Comparison of ENCODE assay signal across 20 cellular contexts in genomic region chr4:14888790-14889189, GRCh38.
DNase-seq lines count a peak whose midpoint lies in the region; ATAC-seq, FAIRE-seq and TF ChIP-seq lines count a peak whose summit lies in the region.
"Had no signal": no experiment of that assay in that cellular context is flagged by ENCODE, and none has a peak within 500 bp of the region (broad histone marks: within the 10 kb centered on the region; RNA-seq: fewer than 3 reads in every experiment).

No MANE protein-coding gene starts in this region.

- H3K4me1 ChIP-seq in RWPE2 (ENCODE audit: insufficient read depth, poor library complexity, severe bottlenecking) (peaks cover 2% of the 10 kb centered on the region), lung (ENCODE audit: control insufficient read depth in 2 of 2, insufficient read depth in 2 of 2, low read length in 2 of 2) (no peaks in the 10 kb centered on the region), uterus (no peaks in the 10 kb centered on the region)
- H3K4me1 ChIP-seq: adrenal gland had no signal

- H3K4me3 ChIP-seq in RWPE2 (ENCODE audit: severe bottlenecking), result no peak overlapping the region
- H3K4me3 ChIP-seq in lung, result no peak overlapping the region
- no peak overlapping the region for H3K4me3 ChIP-seq in uterus
- H3K4me3 ChIP-seq: adrenal gland had no signal

- FAIRE-seq in RCC 7860 (lab: Jason Lieb, UNC), result no peak
- FAIRE-seq: frontal cortex, GM12891 had no signal

- 65 to 71% methylated on average over 1 of the region's 1 CpG for WGBS in lung, 2 donors

- DNase-seq in Caki2 (ENCODE audit: low read depth), result peak; percentile 45
- DNase-seq in RWPE2 (ENCODE audit: low spot score), result no peak
- no peak for DNase-seq in lung (ENCODE audit: low spot score)
- no peak for DNase-seq in uterus
- no peak for DNase-seq in SHP77 (lab: John Stamatoyannopoulos, UW)
- no peak for DNase-seq in RCC 7860 (ENCODE audit: low spot score)
- DNase-seq: activated CD8-positive, alpha-beta memory T cell treated with anti-CD3 and anti-CD28 coated beads, Interleukin-2, amount 10 ng/mL, durations not matched to agents 7 days and 5 days; DMS153; effector memory CD8-positive, alpha-beta T cell; IMR-90; left ventricle myocardium superior; MM.1S; NCI-H146; retina had no signal

- in situ Hi-C loops in Caki2 (cut with HindIII; ENCODE audit: low pct_unique_long_range_greater_than_20kb, low sequenced_read_pairs), result no loop called here

- H3K9me3 ChIP-seq in RWPE2 (ENCODE audit: severe bottlenecking) (no peaks in the 10 kb centered on the region), lung (ENCODE audit: control insufficient read depth in 2 of 2, insufficient read depth in 1 of 2, low read length in 1 of 2) (no peaks in the 10 kb centered on the region), uterus (no peaks in the 10 kb centered on the region)
- H3K9me3 ChIP-seq: adrenal gland had no signal

- ATAC-seq in RWPE2 (ENCODE audit: low read depth) (peak; percentile 90), esophagus mucosa (peak; percentile 97), lung (ENCODE audit: insufficient read depth, low FRiP score) (peak; percentile 67), GM18498 (IDR thresholded peaks at IDR 0.05; ENCODE audit: unreplicated experiment) (no peak)
- ATAC-seq: activated CD8-positive, alpha-beta memory T cell treated with anti-CD3 and anti-CD28 coated beads, Interleukin-2, amount 10 ng/mL, durations not matched to agents 7 days and 5 days; effector memory CD8-positive, alpha-beta T cell; left ventricle myocardium superior; Right ventricle myocardium inferior had no signal

- H3K36me3 ChIP-seq in RWPE2 (ENCODE audit: low read depth) (no peaks in the 10 kb centered on the region), lung (ENCODE audit: control insufficient read depth in 2 of 2, insufficient read depth in 2 of 2, low read length in 2 of 2) (no peaks in the 10 kb centered on the region), uterus (no peaks in the 10 kb centered on the region)
- H3K36me3 ChIP-seq: adrenal gland had no signal

- TF ChIP-seq CTCF in RWPE2 (IDR thresholded peaks at IDR 0.05; ENCODE audit: poor library complexity, severe bottlenecking) (no peak), lung (IDR thresholded peaks at IDR 0.05; ENCODE audit: control extremely low read depth, extremely low read depth) (no peak), uterus (IDR thresholded peaks at IDR 0.05) (no peak)

- TF ChIP-seq POLR2A in uterus (IDR thresholded peaks at IDR 0.05), result no peak

- no peak overlapping the region for H3K27ac ChIP-seq in RWPE2 (ENCODE audit: poor library complexity, severe bottlenecking)
- H3K27ac ChIP-seq in lung (ENCODE audit: low read depth in 1 of 2, low read length in 1 of 2), result no peak overlapping the region
- peak overlapping the region in 1 of 2 donors; percentile 16 for H3K27ac ChIP-seq in uterus
- H3K27ac ChIP-seq: adrenal gland had no signal

- no peaks in the 10 kb centered on the region for H3K27me3 ChIP-seq in RWPE2 (ENCODE audit: insufficient read depth, poor library complexity, severe bottlenecking)
- no peaks in the 10 kb centered on the region for H3K27me3 ChIP-seq in lung (ENCODE audit: control insufficient read depth, insufficient read depth)
- H3K27me3 ChIP-seq in uterus, result no peaks in the 10 kb centered on the region
- H3K27me3 ChIP-seq: adrenal gland had no signal

- intact Hi-C loops in uterus (cut with DNase I; ENCODE audit: low total_unique reads), result no loop called here
